In the genomic region with DNA sequence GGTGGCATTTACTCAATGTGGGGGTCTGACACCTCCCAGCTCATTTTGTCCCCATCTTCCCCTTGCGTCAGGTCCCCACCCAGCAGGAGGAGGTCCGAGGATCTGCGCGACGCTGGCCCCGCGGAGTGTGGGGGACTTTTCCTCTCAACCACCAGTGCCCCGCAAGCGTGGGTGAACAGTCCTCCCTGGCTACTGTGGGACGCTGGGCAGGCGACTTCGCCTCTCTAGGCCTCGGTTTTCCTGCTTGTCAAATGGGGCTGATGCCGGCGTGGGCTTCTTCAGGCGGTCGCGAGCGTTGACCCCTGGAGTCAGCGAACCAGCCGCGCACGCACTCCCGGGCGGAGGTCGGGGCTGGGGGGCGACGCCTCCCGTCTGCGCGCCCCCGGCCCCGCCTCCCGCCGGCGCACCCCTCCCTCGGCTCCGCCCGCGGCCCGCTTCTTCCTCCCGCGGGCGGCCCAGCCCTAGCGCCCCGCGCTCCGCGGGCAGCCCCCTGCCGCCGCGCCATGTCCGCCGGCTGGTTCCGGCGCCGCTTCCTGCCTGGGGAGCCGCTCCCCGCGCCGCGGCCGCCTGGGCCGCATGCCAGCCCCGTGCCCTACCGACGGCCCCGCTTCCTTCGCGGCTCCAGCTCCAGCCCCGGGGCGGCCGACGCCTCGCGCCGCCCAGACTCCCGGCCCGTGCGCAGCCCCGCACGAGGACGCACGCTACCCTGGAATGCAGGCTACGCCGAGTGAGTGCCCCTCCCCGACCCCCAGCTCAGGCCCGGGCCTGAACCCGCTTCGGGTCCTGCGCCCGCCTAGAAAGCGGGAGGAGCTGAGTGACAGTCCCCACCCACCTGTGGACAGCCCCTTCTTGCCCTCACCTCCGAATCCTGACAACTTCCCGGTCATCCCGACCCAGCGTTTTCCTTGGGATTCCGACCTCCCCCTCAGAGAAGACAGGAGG, we compare ENCODE assay signal across 8 cellular contexts. TPM values are rescaled to one million over a fixed set of nuclear protein-coding genes. Genes with fewer than 3 reads are reported as not detected.
DNase-seq lines count a peak whose midpoint lies in the region; ATAC-seq and TF ChIP-seq lines count a peak whose summit lies in the region.

A gene with protein sequence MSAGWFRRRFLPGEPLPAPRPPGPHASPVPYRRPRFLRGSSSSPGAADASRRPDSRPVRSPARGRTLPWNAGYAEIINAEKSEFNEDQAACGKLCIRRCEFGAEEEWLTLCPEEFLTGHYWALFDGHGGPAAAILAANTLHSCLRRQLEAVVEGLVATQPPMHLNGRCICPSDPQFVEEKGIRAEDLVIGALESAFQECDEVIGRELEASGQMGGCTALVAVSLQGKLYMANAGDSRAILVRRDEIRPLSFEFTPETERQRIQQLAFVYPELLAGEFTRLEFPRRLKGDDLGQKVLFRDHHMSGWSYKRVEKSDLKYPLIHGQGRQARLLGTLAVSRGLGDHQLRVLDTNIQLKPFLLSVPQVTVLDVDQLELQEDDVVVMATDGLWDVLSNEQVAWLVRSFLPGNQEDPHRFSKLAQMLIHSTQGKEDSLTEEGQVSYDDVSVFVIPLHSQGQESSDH (plus strand): TSS at position 438 of the 942 bp plus-strand sequence. CDS start 66 bp downstream, at position 504.

- H3K27ac Mint-ChIP-seq in progenitor cell of endocrine pancreas, result peak within 1 kb of the TSS; percentile 69

- POLR2A ChIA-PET in AG04450 (lab: Yijun Ruan, JAX), result interaction anchor here (1.2 to 1.8 kb wide), 4 partner anchors 8 to 32 kb away, joined by 5 to 14 read pairs (median 8); a partner anchor contains a TSS

- TF ChIP-seq POLR2A in heart left ventricle (IDR thresholded peaks at IDR 0.05), result peak in 1 of 2 donors; percentile 37

- H3K4me3 Mint-ChIP-seq in progenitor cell of endocrine pancreas (ENCODE audit: low read depth), result peak within 1 kb of the TSS; percentile 67

- H3K27ac ChIP-seq in AG04450 (ENCODE audit: low read depth, low read length), result peak within 1 kb of the TSS; percentile 47
- peak within 1 kb of the TSS; percentile 52 for H3K27ac ChIP-seq in RWPE2 (ENCODE audit: poor library complexity, severe bottlenecking)
- peak within 1 kb of the TSS; percentile 36 to 98 (median 82) for H3K27ac ChIP-seq in heart left ventricle

- TF ChIP-seq CTCF in AG04450 (IDR thresholded peaks at IDR 0.05; ENCODE audit: low read depth, low read length) (no peak), RWPE2 (IDR thresholded peaks at IDR 0.05; ENCODE audit: poor library complexity, severe bottlenecking) (no peak), heart left ventricle (IDR thresholded peaks at IDR 0.05) (no peak), progenitor cell of endocrine pancreas (IDR thresholded peaks at IDR 0.05; ENCODE audit: unreplicated experiment) (no peak)

- WGBS in heart left ventricle, 4 donors, result 1 to 5% (median 2%) methylated on average over 37 to 98 of the region's 98 CpGs

- peak within 1 kb of the TSS; percentile 85 for H3K9ac ChIP-seq in adipocyte (ENCODE audit: low read length)

- H3K27me3 ChIP-seq in AG04450 (ENCODE audit: control insufficient read depth, insufficient read depth, low read length), result no peaks in the 10 kb centered on the region
- H3K27me3 ChIP-seq in RWPE2 (ENCODE audit: insufficient read depth, poor library complexity, severe bottlenecking), result no peaks in the 10 kb centered on the region
- no peaks in the 10 kb centered on the region for H3K27me3 ChIP-seq in adipocyte (replicated peaks; ENCODE audit: control insufficient read depth, insufficient read depth, low read length)
- H3K27me3 ChIP-seq in heart left ventricle, result no peaks in the 10 kb centered on the region

- CTCF ChIA-PET in AG04450 (lab: Charles Lee), result interaction anchor here (0.6 to 1.1 kb wide), 2 partner anchors 9 to 26 kb away, joined by 3 read pairs; no protein-coding TSS in a partner anchor

- DNase-seq in AG04450 (ENCODE audit: low read depth, low spot score), result no peak
- peak; percentile 18 for DNase-seq in GM19240 (ENCODE audit: insufficient read length, low spot score)
- peak; percentile 51 for DNase-seq in RWPE2 (ENCODE audit: low spot score)
- DNase-seq in adipocyte (ENCODE audit: low read depth), result peak; percentile 80
- DNase-seq in heart left ventricle, result peak in 4 of 5 donors; percentile 59 to 84 (median 69)
- DNase-seq in progenitor cell of endocrine pancreas (ENCODE audit: low spot score, unreplicated experiment), result no peak
- no peak for DNase-seq in NCI-H510A treated with DMSO at 0.1 percent for 48 hours (lab: John Stamatoyannopoulos, UW)

- peak; percentile 44 for ATAC-seq in RWPE2 (ENCODE audit: low read depth)
- peak in 3 of 4 donors; percentile 41 to 61 (median 59) for ATAC-seq in heart left ventricle
- ATAC-seq in HG03139 (IDR thresholded peaks at IDR 0.05; ENCODE audit: unreplicated experiment), result no peak

- intact Hi-C loops in heart left ventricle (cut with DNase I), result no loop called here

- H3K4me1 ChIP-seq in RWPE2 (ENCODE audit: insufficient read depth, poor library complexity, severe bottlenecking), result peaks cover 15% of the 10 kb centered on the region
- H3K4me1 ChIP-seq in adipocyte (ENCODE audit: control insufficient read depth, insufficient read depth, low read length), result peaks cover 32% of the 10 kb centered on the region
- peaks cover 0 to 77% (median 9%) of the 10 kb centered on the region in 12 donors for H3K4me1 ChIP-seq in heart left ventricle

- H3K4me1 Mint-ChIP-seq in progenitor cell of endocrine pancreas (ENCODE audit: low read depth), result peaks cover 3% of the 10 kb centered on the region

- H3K9me3 Mint-ChIP-seq in progenitor cell of endocrine pancreas (ENCODE audit: low read depth), result no peaks in the 10 kb centered on the region

- no peaks in the 10 kb centered on the region; the same call in 1 of the 2 replicates for H3K36me3 ChIP-seq in RWPE2 (ENCODE audit: low read depth)
- H3K36me3 ChIP-seq in adipocyte (ENCODE audit: control insufficient read depth, insufficient read depth, low read length, severe bottlenecking), result peaks cover 22% of the 10 kb centered on the region
- H3K36me3 ChIP-seq in heart left ventricle, result peaks cover 0 to 30% (median 18%) of the 10 kb centered on the region in 9 donors

- H3K9me3 ChIP-seq in AG04450 (ENCODE audit: control insufficient read depth, insufficient read depth, low read length) (peaks cover 9% of the 10 kb centered on the region), RWPE2 (ENCODE audit: severe bottlenecking) (no peaks in the 10 kb centered on the region), adipocyte (ENCODE audit: control insufficient read depth, low read length) (no peaks in the 10 kb centered on the region), heart left ventricle (no peaks in the 10 kb centered on the region)

- H3K36me3 Mint-ChIP-seq in progenitor cell of endocrine pancreas (ENCODE audit: insufficient read depth), result peaks cover 3% of the 10 kb centered on the region

- H3K4me3 ChIP-seq in AG04450 (ENCODE audit: low read depth, low read length) (peak within 1 kb of the TSS; percentile 67), RWPE2 (ENCODE audit: severe bottlenecking) (peak within 1 kb of the TSS; percentile 36), adipocyte (ENCODE audit: low read length) (peak within 1 kb of the TSS; percentile 82), heart left ventricle (peak within 1 kb of the TSS; percentile 37 to 77 (median 66))

- H3K27me3 Mint-ChIP-seq in progenitor cell of endocrine pancreas, result peaks cover 36% of the 10 kb centered on the region

RNA-seq across cellular contexts. Expression of the gene that starts here (rescaled TPM):
- 29.2 and 34.4 TPM in 2 replicates for polyA plus RNA-seq in AG04450 (2011; rRNA removed)
- polyA minus RNA-seq in AG04450 (2011; rRNA and poly(A)+ RNA removed), result 26.5 and 33.5 TPM in 2 replicates
- 10 to 100 TPM in 2 of 9 donors, 1 to 10 TPM in 7; 5.7 to 30.2 (median 8.2) TPM for total RNA-seq in heart left ventricle
- 1 to 10 TPM; 5.6 to 6.6 TPM for polyA plus RNA-seq in heart left ventricle
- total RNA-seq in progenitor cell of endocrine pancreas, result 6.1 and 6.7 TPM in 2 replicates

Comparison
In these comparisons a context has a peak if more than half of its experiments do, and no peak if none do; other contexts are left out.
1. DNase-seq: peak in GM19240 (single experiment), RWPE2 (single experiment), adipocyte (single experiment) and heart left ventricle (4 of 5); none in AG04450 (single experiment), progenitor cell of endocrine pancreas (single experiment) and NCI-H510A treated with DMSO at 0.1 percent for 48 hours (single experiment).
2. Peak in every context shown above with its lines, with median percentiles within 50 percentile points of each other: H3K27ac ChIP-seq and H3K4me3 ChIP-seq.